ENCODE assay signal across 8 cellular contexts in genomic region chr10:119104653-119105024, GRCh38. TPM values are rescaled to one million over a fixed set of nuclear protein-coding genes. Genes with fewer than 3 reads are reported as not detected.
DNase-seq lines count a peak whose midpoint lies in the region; ATAC-seq and TF ChIP-seq lines count a peak whose summit lies in the region.

No MANE protein-coding gene starts in this region.

- ATAC-seq in PC-3 (peak; percentile 23), HG03520 (IDR thresholded peaks at IDR 0.05; ENCODE audit: unreplicated experiment) (no peak), esophagus mucosa (no peak)

- intact Hi-C loops in PC-3 (cut with micrococcal nuclease) (loop anchor here (2.0 kb wide), 1 partner anchor 24 kb away; the partner anchor contains the start of gene EIF3A), dorsolateral prefrontal cortex (cut with DNase I) (loop anchor here in 1 of 2 donors (10.0 kb wide), 1 partner anchor 60 kb away; the partner anchor contains the start of gene SFXN4), vagina (cut with DNase I) (no loop called here)

- H3K4me1 Mint-ChIP-seq in activated naive CD4-positive, alpha-beta T cell treated with anti-CD3 and anti-CD28 coated beads, Interleukin-2, amount 10 ng/mL, durations not matched to agents 7 days and 5 days = peaks cover 46% of the 10 kb centered on the region

- peaks cover 19% of the 10 kb centered on the region for H3K79me2 ChIP-seq in PC-3 (ENCODE audit: low read length)

- H3K27me3 ChIP-seq in PC-3 (ENCODE audit: low read length) (no peaks in the 10 kb centered on the region), dorsolateral prefrontal cortex (no peaks in the 10 kb centered on the region), mucosa of rectum (ENCODE audit: control insufficient read depth in 2 of 2, insufficient read depth in 2 of 2, low read length in 2 of 2) (no peaks in the 10 kb centered on the region), vagina (no peaks in the 10 kb centered on the region)

- H3K9me2 ChIP-seq in PC-3 (replicated peaks; ENCODE audit: low read length) = no peaks in the 10 kb centered on the region

- peak overlapping the region; percentile 78 for H3K4me3 Mint-ChIP-seq in activated naive CD4-positive, alpha-beta T cell treated with anti-CD3 and anti-CD28 coated beads, Interleukin-2, amount 10 ng/mL, durations not matched to agents 7 days and 5 days

- CTCF ChIA-PET in activated naive CD4-positive, alpha-beta T cell treated with anti-CD3 and anti-CD28 coated beads, Interleukin-2, amount 10 ng/mL, durations not matched to agents 7 days and 5 days (lab: Charles Lee) = interaction anchor here (1.0 to 2.3 kb wide), 3 partner anchors 27 to 94 kb away, joined by 3 to 10 read pairs (median 7); no protein-coding TSS in a partner anchor
- CTCF ChIA-PET in PC-3 (lab: Charles Lee) = no interaction called here

- DNase-seq in activated naive CD4-positive, alpha-beta T cell treated with anti-CD3 and anti-CD28 coated beads, Interleukin-2, amount 10 ng/mL, durations not matched to agents 7 days and 5 days = peak; percentile 31
- DNase-seq in activated naive CD4-positive, alpha-beta T cell treated with anti-CD3 and anti-CD28 coated beads, Interleukin-2, amount 50 U/mL, for 16 hours = no peak
- DNase-seq in PC-3 (no peak), dorsolateral prefrontal cortex (peak in 6 of 10 donors; percentile 9 to 57 (median 40)), vagina (ENCODE audit: extremely low spot score in 2 of 2) (no peak)

- TF ChIP-seq CTCF in PC-3 (conservative IDR thresholded peaks at IDR 0.05; ENCODE audit: low read depth, low read length) (no peak), dorsolateral prefrontal cortex (IDR thresholded peaks at IDR 0.05 in 54 of 56, conservative IDR thresholded peaks at IDR 0.05 in 2 of 56; ENCODE audit: low read depth in 1 of 56, partially characterized antibody in 56 of 56) (no peak), vagina (IDR thresholded peaks at IDR 0.05) (no peak)

- no peaks in the 10 kb centered on the region for H3K9me3 Mint-ChIP-seq in activated naive CD4-positive, alpha-beta T cell treated with anti-CD3 and anti-CD28 coated beads, Interleukin-2, amount 10 ng/mL, durations not matched to agents 7 days and 5 days

- peak overlapping the region; percentile 91 for H3K4me3 ChIP-seq in PC-3 (ENCODE audit: low read length)
- peak overlapping the region; percentile 56 to 92 (median 79) for H3K4me3 ChIP-seq in dorsolateral prefrontal cortex
- peak overlapping the region; percentile 70 to 80 for H3K4me3 ChIP-seq in mucosa of rectum (ENCODE audit: low read length in 2 of 2)
- H3K4me3 ChIP-seq in vagina = peak overlapping the region; percentile 81 to 87

- peaks cover 19% of the 10 kb centered on the region for H3K27me3 Mint-ChIP-seq in activated naive CD4-positive, alpha-beta T cell treated with anti-CD3 and anti-CD28 coated beads, Interleukin-2, amount 10 ng/mL, durations not matched to agents 7 days and 5 days

- H3K27ac ChIP-seq in PC-3 (ENCODE audit: low read length) (no peak overlapping the region), dorsolateral prefrontal cortex (peak overlapping the region in 31 of 59 donors; percentile 33 to 93 (median 72)), mucosa of rectum (ENCODE audit: low read depth in 2 of 2, low read length in 2 of 2) (peak overlapping the region; percentile 4 to 58), vagina (peak overlapping the region; percentile 87)

- H3K4me2 ChIP-seq in PC-3 (ENCODE audit: low read length) = peak overlapping the region; percentile 99

- peaks cover 13% of the 10 kb centered on the region for H3K36me3 Mint-ChIP-seq in activated naive CD4-positive, alpha-beta T cell treated with anti-CD3 and anti-CD28 coated beads, Interleukin-2, amount 10 ng/mL, durations not matched to agents 7 days and 5 days

- no TSS peak for BruUV-seq in PC-3 (replicated peaks; lab: Mats Ljungman, UMichigan)

- H3K4me1 ChIP-seq in PC-3 (ENCODE audit: insufficient read depth, low read length) (peaks cover 16% of the 10 kb centered on the region), mucosa of rectum (ENCODE audit: control insufficient read depth in 2 of 2, insufficient read depth in 2 of 2, low read length in 2 of 2) (peaks cover 15 to 20% of the 10 kb centered on the region in 2 donors), vagina (peaks cover 25% of the 10 kb centered on the region)

- no peaks in the 10 kb centered on the region for H3K36me3 ChIP-seq in PC-3 (ENCODE audit: low read depth, low read length)
- peaks cover 0 to 12% of the 10 kb centered on the region in 2 donors for H3K36me3 ChIP-seq in mucosa of rectum (ENCODE audit: control insufficient read depth in 2 of 2, insufficient read depth in 2 of 2, low read length in 2 of 2)
- peaks cover 0 to 7% of the 10 kb centered on the region in 2 donors for H3K36me3 ChIP-seq in vagina

- H3F3A ChIP-seq in PC-3 (ENCODE audit: low read length, unreplicated experiment) = no peaks in the 10 kb centered on the region

- H3K27ac Mint-ChIP-seq in activated naive CD4-positive, alpha-beta T cell treated with anti-CD3 and anti-CD28 coated beads, Interleukin-2, amount 10 ng/mL, durations not matched to agents 7 days and 5 days = peak overlapping the region; percentile 74

- POLR2A ChIA-PET in PC-3 (lab: Charles Lee; ENCODE audit: unreplicated experiment) = interaction anchor here (0.7 kb wide), 1 partner anchor 104 kb away, joined by 6 read pairs; no protein-coding TSS in a partner anchor

- H4K20me1 ChIP-seq in PC-3 (ENCODE audit: low read length) = no peaks in the 10 kb centered on the region

- TF ChIP-seq POLR2A in vagina (IDR thresholded peaks at IDR 0.05) = no peak

- no peaks in the 10 kb centered on the region for H3K9me3 ChIP-seq in PC-3 (ENCODE audit: low read length)
- H3K9me3 ChIP-seq in mucosa of rectum (ENCODE audit: control insufficient read depth in 2 of 2, low read length in 2 of 2) = no peaks in the 10 kb centered on the region
- H3K9me3 ChIP-seq in vagina = no peaks in the 10 kb centered on the region

- H3K9ac ChIP-seq in PC-3 (ENCODE audit: low read length) (peak overlapping the region; percentile 72), mucosa of rectum (ENCODE audit: low read depth in 1 of 2, low read length in 2 of 2) (peak overlapping the region; percentile 60 to 70)

- H2AFZ ChIP-seq in PC-3 (ENCODE audit: low read length) = peak overlapping the region; percentile 55; the same call in 1 of the 2 replicates

RNA-seq across cellular contexts. Expression of gene DENND10, which starts 0.7 kb away (rescaled TPM):
- total RNA-seq in PC-3 (2014; rRNA removed) = 28.2 and 28.9 TPM in 2 replicates
- total RNA-seq in dorsolateral prefrontal cortex = 10 to 100 TPM; 30.1 to 60.7 (median 44.6) TPM
- 42.2 TPM for total RNA-seq in vagina
- 38.3 TPM for total RNA-seq in esophagus mucosa

RNA-seq across cellular contexts. Expression of gene EIF3A, which starts 24.0 kb away (rescaled TPM):
- total RNA-seq in PC-3 (2014; rRNA removed) (46.0 and 56.3 TPM in 2 replicates), dorsolateral prefrontal cortex (10 to 100 TPM; 63.1 to 89.9 (median 72.7) TPM), vagina (100 TPM), esophagus mucosa (88.2 TPM)

Comparison
In these comparisons a context has a peak if more than half of its experiments do, and no peak if none do; other contexts are left out.
1. DNase-seq: peak in activated naive CD4-positive, alpha-beta T cell treated with anti-CD3 and anti-CD28 coated beads, Interleukin-2, amount 10 ng/mL, durations not matched to agents 7 days and 5 days (single experiment) and dorsolateral prefrontal cortex (6 of 10); none in activated naive CD4-positive, alpha-beta T cell treated with anti-CD3 and anti-CD28 coated beads, Interleukin-2, amount 50 U/mL, for 16 hours (single experiment), PC-3 (single experiment) and vagina (0 of 2).
2. Peak in every context shown above with its lines, with median percentiles within 50 percentile points of each other: H3K4me3 ChIP-seq.